ENCODE assay signal across 22 cellular contexts in genomic region chr1:215777370-215777925, GRCh38.
A peak's percentile ranks its signal among the peaks of the same experiment; 100 is the strongest.
DNase-seq lines count a peak whose midpoint lies in the region; FAIRE-seq and TF ChIP-seq lines count a peak whose summit lies in the region.
"Had no signal": no experiment of that assay in that cellular context is flagged by ENCODE, and none has a peak within 500 bp of the region (broad histone marks: within the 10 kb centered on the region; RNA-seq: fewer than 3 reads in every experiment).

No MANE protein-coding gene starts in this region.

- DNase-seq in EL (peak; percentile 36), HT1080 (ENCODE audit: low read depth) (peak; percentile 48), bronchial epithelial cell (ENCODE audit: low read depth) (peak; percentile 86), renal cortical epithelial cell (ENCODE audit: low read depth) (peak; percentile 13), SK-N-DZ (ENCODE audit: low spot score) (no peak), DMS114 treated with DMSO at 0.1 percent for 48 hours (lab: John Stamatoyannopoulos, UW; ENCODE audit: unreplicated experiment) (no peak), GDM1 (lab: John Stamatoyannopoulos, UW) (no peak)
- DNase-seq: activated CD4-positive, alpha-beta T cell treated with anti-CD3 and anti-CD28 coated beads for 48 hours; activated CD8-positive, alpha-beta memory T cell treated with anti-CD3 and anti-CD28 coated beads, Interleukin-2, amount 50 U/mL, for 4 hours; activated effector memory CD4-positive, alpha-beta T cell treated with Interleukin-2 at 50 U/mL for 16 hours; C1 segment of cervical spinal cord; GF-D8; KBM-7; naive thymus-derived CD4-positive, alpha-beta T cell; NCI-H2029 treated with DMSO at 0.1 percent for 48 hours; NCI-H524 treated with DMSO at 0.1 percent for 48 hours; T-cell; thyroid gland had no signal

- TF ChIP-seq CTCF in bronchial epithelial cell (IDR thresholded peaks at IDR 0.05; ENCODE audit: insufficient read depth, low read length, severe bottlenecking) = no peak

- no peak overlapping the region for H3K4me3 ChIP-seq in bronchial epithelial cell (ENCODE audit: low read depth, low read length)
- H3K4me3 ChIP-seq: HAP-1, lung, right atrium auricular region, thyroid gland had no signal

- no peaks in the 10 kb centered on the region for H3K36me3 ChIP-seq in bronchial epithelial cell (ENCODE audit: control insufficient read depth, insufficient read depth, low read length)
- H3K36me3 ChIP-seq: HAP-1, right atrium auricular region, thyroid gland had no signal

- H3K27me3 ChIP-seq in bronchial epithelial cell (ENCODE audit: control insufficient read depth, insufficient read depth, low read length) = no peaks in the 10 kb centered on the region
- H3K27me3 ChIP-seq: right atrium auricular region, thyroid gland had no signal

- FAIRE-seq in bronchial epithelial cell (lab: Jason Lieb, UNC) = no peak
- FAIRE-seq: GM12892 had no signal

Comparison
In these comparisons a context has a peak if more than half of its experiments do, and no peak if none do; other contexts are left out.
1. DNase-seq: peak in EL (single experiment), HT1080 (single experiment), bronchial epithelial cell (single experiment) and renal cortical epithelial cell (single experiment); none in SK-N-DZ (single experiment), DMS114 treated with DMSO at 0.1 percent for 48 hours (single experiment) and GDM1 (single experiment).